Comparison of ENCODE assay signal across 1 cellular context in the genomic region with DNA sequence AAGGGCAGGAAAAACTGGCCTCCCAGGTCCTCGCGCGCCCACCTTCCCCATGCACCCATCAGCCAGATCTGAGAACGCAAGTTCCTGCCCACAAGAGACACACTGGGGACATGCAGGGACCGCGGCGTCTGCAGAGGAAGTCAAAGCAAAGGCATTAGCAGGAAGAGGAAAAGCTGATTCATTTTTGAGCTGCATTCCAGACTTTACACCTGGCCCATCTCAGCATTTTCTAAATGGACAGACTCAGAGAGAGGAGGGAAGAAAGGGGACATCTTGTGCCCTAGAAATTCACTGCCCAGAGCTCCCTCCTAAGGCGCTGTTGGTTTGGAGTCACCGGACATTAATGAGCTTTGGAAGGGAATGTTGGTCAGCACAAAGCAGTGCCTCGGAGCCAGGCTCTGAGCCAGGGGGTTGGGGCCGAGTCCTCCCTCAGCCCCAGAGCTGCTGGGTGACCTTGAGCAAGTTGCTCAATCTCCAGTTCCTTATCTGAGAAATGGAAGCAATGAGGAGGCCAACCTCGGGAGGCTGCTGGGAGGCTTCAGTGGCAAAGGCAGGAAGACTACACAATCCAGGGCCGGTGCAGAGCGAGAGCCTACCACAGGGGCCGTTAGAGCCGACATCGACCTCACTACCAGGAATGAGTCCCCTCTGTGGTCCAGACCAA.
TF ChIP-seq lines count a peak whose summit lies in the region.

No MANE protein-coding gene starts in this region.

TF ChIP-seq in HepG2, 621 proteins besides CTCF, POLR2A, EP300 and RAD21 (continued from another document and continues in another):
- TF ChIP-seq, protein P1, sequence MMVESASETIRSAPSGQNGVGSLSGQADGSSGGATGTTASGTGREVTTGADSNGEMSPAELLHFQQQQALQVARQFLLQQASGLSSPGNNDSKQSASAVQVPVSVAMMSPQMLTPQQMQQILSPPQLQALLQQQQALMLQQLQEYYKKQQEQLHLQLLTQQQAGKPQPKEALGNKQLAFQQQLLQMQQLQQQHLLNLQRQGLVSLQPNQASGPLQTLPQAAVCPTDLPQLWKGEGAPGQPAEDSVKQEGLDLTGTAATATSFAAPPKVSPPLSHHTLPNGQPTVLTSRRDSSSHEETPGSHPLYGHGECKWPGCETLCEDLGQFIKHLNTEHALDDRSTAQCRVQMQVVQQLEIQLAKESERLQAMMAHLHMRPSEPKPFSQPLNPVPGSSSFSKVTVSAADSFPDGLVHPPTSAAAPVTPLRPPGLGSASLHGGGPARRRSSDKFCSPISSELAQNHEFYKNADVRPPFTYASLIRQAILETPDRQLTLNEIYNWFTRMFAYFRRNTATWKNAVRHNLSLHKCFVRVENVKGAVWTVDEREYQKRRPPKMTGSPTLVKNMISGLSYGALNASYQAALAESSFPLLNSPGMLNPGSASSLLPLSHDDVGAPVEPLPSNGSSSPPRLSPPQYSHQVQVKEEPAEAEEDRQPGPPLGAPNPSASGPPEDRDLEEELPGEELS (CRISPR knock-in tag; IDR thresholded peaks at IDR 0.05), result peak; percentile 43; the same call in 1 of the 2 replicates
- no peak for TF ChIP-seq SRSF9 (IDR thresholded peaks at IDR 0.05; ENCODE audit: borderline replicate concordance, insufficient read depth, low read depth, low read length, poor library complexity, severe bottlenecking)
- TF ChIP-seq SP1 (IDR thresholded peaks at IDR 0.05), result no peak
- no peak for TF ChIP-seq SP1 (CRISPR knock-in tag; IDR thresholded peaks at IDR 0.05)
- TF ChIP-seq PHF5A (CRISPR knock-in tag; IDR thresholded peaks at IDR 0.05; ENCODE audit: low read depth, unreplicated experiment), result peak; percentile 43
- TF ChIP-seq FOXA3 (CRISPR knock-in tag; IDR thresholded peaks at IDR 0.05), result 0 out of 2 replicates have a peak, but pooled peaks have one; percentile 31
- TF ChIP-seq ZNF441 (CRISPR knock-in tag; IDR thresholded peaks at IDR 0.05; ENCODE audit: borderline replicate concordance), result no peak
- no peak for TF ChIP-seq SOX13 (IDR thresholded peaks at IDR 0.05)
- peak in 1 of 2 experiments; percentile 65; a peak in 2 of 4 replicates for TF ChIP-seq SOX13 (CRISPR knock-in tag; conservative IDR thresholded peaks at IDR 0.05 in 1 of 2, IDR thresholded peaks at IDR 0.05 in 1 of 2)
- TF ChIP-seq ZNF816 (CRISPR knock-in tag; IDR thresholded peaks at IDR 0.05; ENCODE audit: borderline replicate concordance), result peak; percentile 100
- TF ChIP-seq, protein P2, sequence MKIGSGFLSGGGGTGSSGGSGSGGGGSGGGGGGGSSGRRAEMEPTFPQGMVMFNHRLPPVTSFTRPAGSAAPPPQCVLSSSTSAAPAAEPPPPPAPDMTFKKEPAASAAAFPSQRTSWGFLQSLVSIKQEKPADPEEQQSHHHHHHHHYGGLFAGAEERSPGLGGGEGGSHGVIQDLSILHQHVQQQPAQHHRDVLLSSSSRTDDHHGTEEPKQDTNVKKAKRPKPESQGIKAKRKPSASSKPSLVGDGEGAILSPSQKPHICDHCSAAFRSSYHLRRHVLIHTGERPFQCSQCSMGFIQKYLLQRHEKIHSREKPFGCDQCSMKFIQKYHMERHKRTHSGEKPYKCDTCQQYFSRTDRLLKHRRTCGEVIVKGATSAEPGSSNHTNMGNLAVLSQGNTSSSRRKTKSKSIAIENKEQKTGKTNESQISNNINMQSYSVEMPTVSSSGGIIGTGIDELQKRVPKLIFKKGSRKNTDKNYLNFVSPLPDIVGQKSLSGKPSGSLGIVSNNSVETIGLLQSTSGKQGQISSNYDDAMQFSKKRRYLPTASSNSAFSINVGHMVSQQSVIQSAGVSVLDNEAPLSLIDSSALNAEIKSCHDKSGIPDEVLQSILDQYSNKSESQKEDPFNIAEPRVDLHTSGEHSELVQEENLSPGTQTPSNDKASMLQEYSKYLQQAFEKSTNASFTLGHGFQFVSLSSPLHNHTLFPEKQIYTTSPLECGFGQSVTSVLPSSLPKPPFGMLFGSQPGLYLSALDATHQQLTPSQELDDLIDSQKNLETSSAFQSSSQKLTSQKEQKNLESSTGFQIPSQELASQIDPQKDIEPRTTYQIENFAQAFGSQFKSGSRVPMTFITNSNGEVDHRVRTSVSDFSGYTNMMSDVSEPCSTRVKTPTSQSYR (CRISPR knock-in tag; IDR thresholded peaks at IDR 0.05; ENCODE audit: borderline replicate concordance), result peak; percentile 58; the same call in 1 of the 2 replicates
- TF ChIP-seq NFYB (CRISPR knock-in tag; IDR thresholded peaks at IDR 0.05), result no peak
- TF ChIP-seq, protein P3, sequence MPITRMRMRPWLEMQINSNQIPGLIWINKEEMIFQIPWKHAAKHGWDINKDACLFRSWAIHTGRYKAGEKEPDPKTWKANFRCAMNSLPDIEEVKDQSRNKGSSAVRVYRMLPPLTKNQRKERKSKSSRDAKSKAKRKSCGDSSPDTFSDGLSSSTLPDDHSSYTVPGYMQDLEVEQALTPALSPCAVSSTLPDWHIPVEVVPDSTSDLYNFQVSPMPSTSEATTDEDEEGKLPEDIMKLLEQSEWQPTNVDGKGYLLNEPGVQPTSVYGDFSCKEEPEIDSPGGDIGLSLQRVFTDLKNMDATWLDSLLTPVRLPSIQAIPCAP (CRISPR knock-in tag; IDR thresholded peaks at IDR 0.05; ENCODE audit: low read depth), result no peak
- TF ChIP-seq HOXA5 (CRISPR knock-in tag; IDR thresholded peaks at IDR 0.05), result 0 out of 2 replicates have a peak, but pooled peaks have one; percentile 43
- no peak for TF ChIP-seq ARID2 (CRISPR knock-in tag; IDR thresholded peaks at IDR 0.05; ENCODE audit: borderline replicate concordance)
- no peak for TF ChIP-seq GTF3A (CRISPR knock-in tag; conservative IDR thresholded peaks at IDR 0.05)
- no peak for TF ChIP-seq ARNT2 (CRISPR knock-in tag; IDR thresholded peaks at IDR 0.05; ENCODE audit: low read depth)
- TF ChIP-seq, protein P4, sequence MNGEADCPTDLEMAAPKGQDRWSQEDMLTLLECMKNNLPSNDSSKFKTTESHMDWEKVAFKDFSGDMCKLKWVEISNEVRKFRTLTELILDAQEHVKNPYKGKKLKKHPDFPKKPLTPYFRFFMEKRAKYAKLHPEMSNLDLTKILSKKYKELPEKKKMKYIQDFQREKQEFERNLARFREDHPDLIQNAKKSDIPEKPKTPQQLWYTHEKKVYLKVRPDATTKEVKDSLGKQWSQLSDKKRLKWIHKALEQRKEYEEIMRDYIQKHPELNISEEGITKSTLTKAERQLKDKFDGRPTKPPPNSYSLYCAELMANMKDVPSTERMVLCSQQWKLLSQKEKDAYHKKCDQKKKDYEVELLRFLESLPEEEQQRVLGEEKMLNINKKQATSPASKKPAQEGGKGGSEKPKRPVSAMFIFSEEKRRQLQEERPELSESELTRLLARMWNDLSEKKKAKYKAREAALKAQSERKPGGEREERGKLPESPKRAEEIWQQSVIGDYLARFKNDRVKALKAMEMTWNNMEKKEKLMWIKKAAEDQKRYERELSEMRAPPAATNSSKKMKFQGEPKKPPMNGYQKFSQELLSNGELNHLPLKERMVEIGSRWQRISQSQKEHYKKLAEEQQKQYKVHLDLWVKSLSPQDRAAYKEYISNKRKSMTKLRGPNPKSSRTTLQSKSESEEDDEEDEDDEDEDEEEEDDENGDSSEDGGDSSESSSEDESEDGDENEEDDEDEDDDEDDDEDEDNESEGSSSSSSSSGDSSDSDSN (CRISPR knock-in tag; IDR thresholded peaks at IDR 0.05), result peak; percentile 58
- TF ChIP-seq ZSCAN29 (CRISPR knock-in tag; conservative IDR thresholded peaks at IDR 0.05), result 0 out of 2 replicates have a peak, but pooled peaks have one; percentile 48
- peak; percentile 87; the same call in 1 of the 2 replicates for TF ChIP-seq CEBPB (IDR thresholded peaks at IDR 0.05; ENCODE audit: borderline replicate concordance, low read depth, low read length)
- TF ChIP-seq PCBP1 (IDR thresholded peaks at IDR 0.05; ENCODE audit: borderline replicate concordance, low read depth, low read length), result no peak
- peak; percentile 72 for TF ChIP-seq GFI1 (CRISPR knock-in tag; IDR thresholded peaks at IDR 0.05; ENCODE audit: borderline replicate concordance)
- TF ChIP-seq ZBTB7A (CRISPR knock-in tag; IDR thresholded peaks at IDR 0.05), result 0 out of 2 replicates have a peak, but pooled peaks have one; percentile 47
- TF ChIP-seq ZC3H4 (CRISPR knock-in tag; IDR thresholded peaks at IDR 0.05; ENCODE audit: borderline replicate concordance), result no peak
- TF ChIP-seq ZMYM4 (CRISPR knock-in tag; IDR thresholded peaks at IDR 0.05), result peak; percentile 87
- TF ChIP-seq ZNF589 (CRISPR knock-in tag; conservative IDR thresholded peaks at IDR 0.05), result 0 out of 2 replicates have a peak, but pooled peaks have one; percentile 31
- TF ChIP-seq RBM39 (IDR thresholded peaks at IDR 0.05; ENCODE audit: low read depth, low read length, poor library complexity, severe bottlenecking), result peak; percentile 29
- TF ChIP-seq, protein P5, sequence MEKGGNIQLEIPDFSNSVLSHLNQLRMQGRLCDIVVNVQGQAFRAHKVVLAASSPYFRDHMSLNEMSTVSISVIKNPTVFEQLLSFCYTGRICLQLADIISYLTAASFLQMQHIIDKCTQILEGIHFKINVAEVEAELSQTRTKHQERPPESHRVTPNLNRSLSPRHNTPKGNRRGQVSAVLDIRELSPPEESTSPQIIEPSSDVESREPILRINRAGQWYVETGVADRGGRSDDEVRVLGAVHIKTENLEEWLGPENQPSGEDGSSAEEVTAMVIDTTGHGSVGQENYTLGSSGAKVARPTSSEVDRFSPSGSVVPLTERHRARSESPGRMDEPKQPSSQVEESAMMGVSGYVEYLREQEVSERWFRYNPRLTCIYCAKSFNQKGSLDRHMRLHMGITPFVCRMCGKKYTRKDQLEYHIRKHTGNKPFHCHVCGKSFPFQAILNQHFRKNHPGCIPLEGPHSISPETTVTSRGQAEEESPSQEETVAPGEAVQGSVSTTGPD (CRISPR knock-in tag; IDR thresholded peaks at IDR 0.05), result no peak
- TF ChIP-seq ZNF776 (CRISPR knock-in tag; IDR thresholded peaks at IDR 0.05), result no peak
- TF ChIP-seq, protein P6, sequence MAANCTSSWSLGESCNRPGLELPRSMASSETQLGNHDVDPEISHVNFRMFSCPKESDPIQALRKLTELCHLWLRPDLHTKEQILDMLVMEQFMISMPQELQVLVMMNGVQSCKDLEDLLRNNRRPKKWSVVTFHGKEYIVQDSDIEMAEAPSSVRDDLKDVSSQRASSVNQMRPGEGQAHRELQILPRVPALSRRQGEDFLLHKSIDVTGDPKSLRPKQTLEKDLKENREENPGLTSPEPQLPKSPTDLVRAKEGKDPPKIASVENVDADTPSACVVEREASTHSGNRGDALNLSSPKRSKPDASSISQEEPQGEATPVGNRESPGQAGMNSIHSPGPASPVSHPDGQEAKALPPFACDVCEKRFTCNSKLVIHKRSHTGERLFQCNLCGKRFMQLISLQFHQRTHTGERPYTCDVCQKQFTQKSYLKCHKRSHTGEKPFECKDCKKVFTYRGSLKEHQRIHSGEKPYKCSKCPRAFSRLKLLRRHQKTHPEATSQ (CRISPR knock-in tag; IDR thresholded peaks at IDR 0.05; ENCODE audit: borderline replicate concordance), result no peak
- TF ChIP-seq, protein P7, sequence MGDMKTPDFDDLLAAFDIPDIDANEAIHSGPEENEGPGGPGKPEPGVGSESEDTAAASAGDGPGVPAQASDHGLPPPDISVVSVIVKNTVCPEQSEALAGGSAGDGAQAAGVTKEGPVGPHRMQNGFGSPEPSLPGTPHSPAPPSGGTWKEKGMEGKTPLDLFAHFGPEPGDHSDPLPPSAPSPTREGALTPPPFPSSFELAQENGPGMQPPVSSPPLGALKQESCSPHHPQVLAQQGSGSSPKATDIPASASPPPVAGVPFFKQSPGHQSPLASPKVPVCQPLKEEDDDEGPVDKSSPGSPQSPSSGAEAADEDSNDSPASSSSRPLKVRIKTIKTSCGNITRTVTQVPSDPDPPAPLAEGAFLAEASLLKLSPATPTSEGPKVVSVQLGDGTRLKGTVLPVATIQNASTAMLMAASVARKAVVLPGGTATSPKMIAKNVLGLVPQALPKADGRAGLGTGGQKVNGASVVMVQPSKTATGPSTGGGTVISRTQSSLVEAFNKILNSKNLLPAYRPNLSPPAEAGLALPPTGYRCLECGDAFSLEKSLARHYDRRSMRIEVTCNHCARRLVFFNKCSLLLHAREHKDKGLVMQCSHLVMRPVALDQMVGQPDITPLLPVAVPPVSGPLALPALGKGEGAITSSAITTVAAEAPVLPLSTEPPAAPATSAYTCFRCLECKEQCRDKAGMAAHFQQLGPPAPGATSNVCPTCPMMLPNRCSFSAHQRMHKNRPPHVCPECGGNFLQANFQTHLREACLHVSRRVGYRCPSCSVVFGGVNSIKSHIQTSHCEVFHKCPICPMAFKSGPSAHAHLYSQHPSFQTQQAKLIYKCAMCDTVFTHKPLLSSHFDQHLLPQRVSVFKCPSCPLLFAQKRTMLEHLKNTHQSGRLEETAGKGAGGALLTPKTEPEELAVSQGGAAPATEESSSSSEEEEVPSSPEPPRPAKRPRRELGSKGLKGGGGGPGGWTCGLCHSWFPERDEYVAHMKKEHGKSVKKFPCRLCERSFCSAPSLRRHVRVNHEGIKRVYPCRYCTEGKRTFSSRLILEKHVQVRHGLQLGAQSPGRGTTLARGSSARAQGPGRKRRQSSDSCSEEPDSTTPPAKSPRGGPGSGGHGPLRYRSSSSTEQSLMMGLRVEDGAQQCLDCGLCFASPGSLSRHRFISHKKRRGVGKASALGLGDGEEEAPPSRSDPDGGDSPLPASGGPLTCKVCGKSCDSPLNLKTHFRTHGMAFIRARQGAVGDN (CRISPR knock-in tag; IDR thresholded peaks at IDR 0.05), result peak; percentile 77
- no peak for TF ChIP-seq ZNF737 (CRISPR knock-in tag; IDR thresholded peaks at IDR 0.05; ENCODE audit: borderline replicate concordance)
- TF ChIP-seq ZFX (CRISPR knock-in tag; IDR thresholded peaks at IDR 0.05; ENCODE audit: low read depth), result peak; percentile 50; the same call in 1 of the 2 replicates
- no peak for TF ChIP-seq ISL2 (CRISPR knock-in tag; IDR thresholded peaks at IDR 0.05)
- TF ChIP-seq, protein P8, sequence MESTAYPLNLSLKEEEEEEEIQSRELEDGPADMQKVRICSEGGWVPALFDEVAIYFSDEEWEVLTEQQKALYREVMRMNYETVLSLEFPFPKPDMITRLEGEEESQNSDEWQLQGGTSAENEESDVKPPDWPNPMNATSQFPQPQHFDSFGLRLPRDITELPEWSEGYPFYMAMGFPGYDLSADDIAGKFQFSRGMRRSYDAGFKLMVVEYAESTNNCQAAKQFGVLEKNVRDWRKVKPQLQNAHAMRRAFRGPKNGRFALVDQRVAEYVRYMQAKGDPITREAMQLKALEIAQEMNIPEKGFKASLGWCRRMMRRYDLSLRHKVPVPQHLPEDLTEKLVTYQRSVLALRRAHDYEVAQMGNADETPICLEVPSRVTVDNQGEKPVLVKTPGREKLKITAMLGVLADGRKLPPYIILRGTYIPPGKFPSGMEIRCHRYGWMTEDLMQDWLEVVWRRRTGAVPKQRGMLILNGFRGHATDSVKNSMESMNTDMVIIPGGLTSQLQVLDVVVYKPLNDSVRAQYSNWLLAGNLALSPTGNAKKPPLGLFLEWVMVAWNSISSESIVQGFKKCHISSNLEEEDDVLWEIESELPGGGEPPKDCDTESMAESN (CRISPR knock-in tag; conservative IDR thresholded peaks at IDR 0.05), result peak; percentile 72; the same call in 1 of the 2 replicates
- TF ChIP-seq, protein P9, sequence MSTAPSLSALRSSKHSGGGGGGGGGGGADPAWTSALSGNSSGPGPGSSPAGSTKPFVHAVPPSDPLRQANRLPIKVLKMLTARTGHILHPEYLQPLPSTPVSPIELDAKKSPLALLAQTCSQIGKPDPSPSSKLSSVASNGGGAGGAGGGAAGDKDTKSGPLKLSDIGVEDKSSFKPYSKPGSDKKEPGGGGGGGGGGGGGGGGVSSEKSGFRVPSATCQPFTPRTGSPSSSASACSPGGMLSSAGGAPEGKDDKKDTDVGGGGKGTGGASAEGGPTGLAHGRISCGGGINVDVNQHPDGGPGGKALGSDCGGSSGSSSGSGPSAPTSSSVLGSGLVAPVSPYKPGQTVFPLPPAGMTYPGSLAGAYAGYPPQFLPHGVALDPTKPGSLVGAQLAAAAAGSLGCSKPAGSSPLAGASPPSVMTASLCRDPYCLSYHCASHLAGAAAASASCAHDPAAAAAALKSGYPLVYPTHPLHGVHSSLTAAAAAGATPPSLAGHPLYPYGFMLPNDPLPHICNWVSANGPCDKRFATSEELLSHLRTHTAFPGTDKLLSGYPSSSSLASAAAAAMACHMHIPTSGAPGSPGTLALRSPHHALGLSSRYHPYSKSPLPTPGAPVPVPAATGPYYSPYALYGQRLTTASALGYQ (CRISPR knock-in tag; IDR thresholded peaks at IDR 0.05), result peak; percentile 37; the same call in 1 of the 2 replicates
- TF ChIP-seq NAIF1 (CRISPR knock-in tag; IDR thresholded peaks at IDR 0.05; ENCODE audit: borderline replicate concordance), result no peak
